In the genomic region with DNA sequence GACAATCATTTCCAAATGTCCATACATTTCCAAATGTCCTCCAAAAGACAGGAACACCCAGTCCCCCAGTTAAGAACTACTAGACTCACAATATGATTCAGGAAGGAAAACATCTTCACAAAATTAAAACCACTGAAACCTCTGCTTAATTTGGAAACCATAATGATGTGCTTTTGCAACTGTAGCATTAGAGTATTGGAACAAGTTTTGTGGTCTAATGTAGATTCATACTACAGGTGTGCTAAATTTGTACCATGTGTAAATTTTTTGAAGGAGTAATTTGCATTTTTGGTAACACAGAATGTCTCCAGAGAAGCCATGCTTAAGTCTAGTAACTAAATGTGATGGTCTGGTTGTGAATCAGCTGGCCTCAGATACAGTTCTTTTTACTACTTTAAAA, we compare ENCODE assay signal across 12 cellular contexts.
DNase-seq lines count a peak whose midpoint lies in the region; ATAC-seq, FAIRE-seq and TF ChIP-seq lines count a peak whose summit lies in the region.
"Had no signal": no experiment of that assay in that cellular context is flagged by ENCODE, and none has a peak within 500 bp of the region (broad histone marks: within the 10 kb centered on the region; RNA-seq: fewer than 3 reads in every experiment).

No MANE protein-coding gene starts in this region.

- H3K27me3 ChIP-seq in pancreas: no peaks in the 10 kb centered on the region

- H3K27me3 Mint-ChIP-seq in chondrocyte (ENCODE audit: low read depth): no peaks in the 10 kb centered on the region
- H3K27me3 Mint-ChIP-seq: effector memory CD8-positive, alpha-beta T cell had no signal

- no peak overlapping the region for H3K27ac Mint-ChIP-seq in chondrocyte (ENCODE audit: unreplicated experiment)
- H3K27ac Mint-ChIP-seq: nephron had no signal

- ATAC-seq in GM18861 (IDR thresholded peaks at IDR 0.05; ENCODE audit: unreplicated experiment) (peak; percentile 62), GM21447 (IDR thresholded peaks at IDR 0.05; ENCODE audit: unreplicated experiment) (peak; percentile 89), HG03175 (IDR thresholded peaks at IDR 0.05; ENCODE audit: unreplicated experiment) (peak; percentile 88), pancreas (no peak)
- ATAC-seq: effector memory CD8-positive, alpha-beta T cell had no signal

- H3K9me3 ChIP-seq in pancreas: no peaks in the 10 kb centered on the region
- H3K9me3 ChIP-seq: thoracic aorta had no signal

- DNase-seq in fibroblast of gingiva (ENCODE audit: low read depth) (peak; percentile 75), chondrocyte (ENCODE audit: low spot score) (no peak), T1000 (lab: John Stamatoyannopoulos, UW) (no peak), pancreas (no peak)
- DNase-seq: effector memory CD8-positive, alpha-beta T cell; GF-D8; NCI-H1417 had no signal

- no peak for FAIRE-seq in pancreas (lab: Jason Lieb, UNC)

- peaks cover 17% of the 10 kb centered on the region for H3K4me1 Mint-ChIP-seq in chondrocyte (ENCODE audit: low read depth)

- H3K27ac ChIP-seq in pancreas: no peak overlapping the region
- H3K27ac ChIP-seq: thoracic aorta had no signal

- no peaks in the 10 kb centered on the region for H3K36me3 Mint-ChIP-seq in chondrocyte (ENCODE audit: low read depth)

- H3K9me3 Mint-ChIP-seq in chondrocyte (ENCODE audit: low read depth): no peaks in the 10 kb centered on the region
- H3K9me3 Mint-ChIP-seq: effector memory CD8-positive, alpha-beta T cell; nephron had no signal

- no peaks in the 10 kb centered on the region for H3K36me3 ChIP-seq in pancreas
- H3K36me3 ChIP-seq: thoracic aorta had no signal

- H3K4me3 ChIP-seq in pancreas: no peak overlapping the region
- H3K4me3 ChIP-seq: thoracic aorta had no signal

- no peaks in the 10 kb centered on the region for H3K4me1 ChIP-seq in pancreas

- no peak overlapping the region for H3K4me3 Mint-ChIP-seq in chondrocyte (ENCODE audit: unreplicated experiment)
- H3K4me3 Mint-ChIP-seq: nephron had no signal

- intact Hi-C loops in pancreas (cut with DNase I): no loop called here

- TF ChIP-seq CTCF in chondrocyte (IDR thresholded peaks at IDR 0.05) (no peak), pancreas (IDR thresholded peaks at IDR 0.05) (no peak)

Comparison
In these comparisons a context has a peak if more than half of its experiments do, and no peak if none do; other contexts are left out.
1. ATAC-seq: peak in GM18861 (single experiment), GM21447 (single experiment) and HG03175 (single experiment); none in pancreas (0 of 4).